In genomic region chr3:13012228-13012691, GRCh38 we compare ENCODE assay signal across 8 cellular contexts.
DNase-seq lines count a peak whose midpoint lies in the region; ATAC-seq and TF ChIP-seq lines count a peak whose summit lies in the region.

No MANE protein-coding gene starts in this region.

- peak overlapping the region; percentile 98 for H3K27ac Mint-ChIP-seq in stimulated activated effector memory CD8-positive, alpha-beta T cell treated with anti-CD3 and anti-CD28 coated beads, Interleukin-12 subunit alpha, Interleukin-12 subunit beta, amount 100 ng/mL, for 72 hours

- DNase-seq in GDM1 (lab: John Stamatoyannopoulos, UW) (peak; percentile 88), M059J (ENCODE audit: low read depth) (peak; percentile 75), activated T-cell treated with anti-CD3 and anti-CD28 coated beads for 48 hours (ENCODE audit: low read depth) (peak; percentile 50), cardiac septum (ENCODE audit: low spot score) (peak; percentile 90), NCI-H128 (lab: John Stamatoyannopoulos, UW; ENCODE audit: unreplicated experiment) (no peak), uterus (no peak)
- DNase-seq in stimulated activated effector memory CD8-positive, alpha-beta T cell treated with anti-CD3 and anti-CD28 coated beads, Interleukin-12 subunit alpha, Interleukin-12 subunit beta, amount 100 ng/mL, for 72 hours (ENCODE audit: low spot score in 2 of 2): peak; percentile 30 to 77

- no peak overlapping the region for H3K4me3 ChIP-seq in uterus

- no peak for TF ChIP-seq CTCF in uterus (IDR thresholded peaks at IDR 0.05)

- TF ChIP-seq POLR2A in uterus (IDR thresholded peaks at IDR 0.05): no peak

- H3K4me1 Mint-ChIP-seq in stimulated activated effector memory CD8-positive, alpha-beta T cell treated with anti-CD3 and anti-CD28 coated beads, Interleukin-12 subunit alpha, Interleukin-12 subunit beta, amount 100 ng/mL, for 72 hours: peaks cover 96% of the 10 kb centered on the region

- H3K9me3 Mint-ChIP-seq in stimulated activated effector memory CD8-positive, alpha-beta T cell treated with anti-CD3 and anti-CD28 coated beads, Interleukin-12 subunit alpha, Interleukin-12 subunit beta, amount 100 ng/mL, for 72 hours: no peaks in the 10 kb centered on the region

- H3K27me3 ChIP-seq in uterus: no peaks in the 10 kb centered on the region

- peaks cover 40% of the 10 kb centered on the region for H3K36me3 Mint-ChIP-seq in stimulated activated effector memory CD8-positive, alpha-beta T cell treated with anti-CD3 and anti-CD28 coated beads, Interleukin-12 subunit alpha, Interleukin-12 subunit beta, amount 100 ng/mL, for 72 hours

- H3K4me3 Mint-ChIP-seq in stimulated activated effector memory CD8-positive, alpha-beta T cell treated with anti-CD3 and anti-CD28 coated beads, Interleukin-12 subunit alpha, Interleukin-12 subunit beta, amount 100 ng/mL, for 72 hours: peak overlapping the region; percentile 81

- no peaks in the 10 kb centered on the region for H3K4me1 ChIP-seq in uterus

- peak; percentile 38 for ATAC-seq in GM21576 (IDR thresholded peaks at IDR 0.05; ENCODE audit: unreplicated experiment)
- ATAC-seq in stimulated activated effector memory CD8-positive, alpha-beta T cell treated with anti-CD3 and anti-CD28 coated beads, Interleukin-12 subunit alpha, Interleukin-12 subunit beta, amount 100 ng/mL, for 72 hours: peak; percentile 77

- H3K9me3 ChIP-seq in uterus: no peaks in the 10 kb centered on the region

- intact Hi-C loops in cardiac septum (cut with DNase I) (no loop called here), uterus (cut with DNase I; ENCODE audit: low total_unique reads) (no loop called here)

- no peaks in the 10 kb centered on the region for H3K36me3 ChIP-seq in uterus

- no peak overlapping the region for H3K27ac ChIP-seq in uterus

Comparison
In these comparisons a context has a peak if more than half of its experiments do, and no peak if none do; other contexts are left out.
1. DNase-seq: peak in GDM1 (single experiment), M059J (single experiment), activated T-cell treated with anti-CD3 and anti-CD28 coated beads for 48 hours (single experiment), cardiac septum (single experiment) and stimulated activated effector memory CD8-positive, alpha-beta T cell treated with anti-CD3 and anti-CD28 coated beads, Interleukin-12 subunit alpha, Interleukin-12 subunit beta, amount 100 ng/mL, for 72 hours (2 of 2); none in NCI-H128 (single experiment) and uterus (0 of 2).